Comparison of ENCODE assay signal across 26 cellular contexts in genomic region chr20:63004607-63005211, GRCh38. TPM values are rescaled to one million over a fixed set of nuclear protein-coding genes. Genes with fewer than 3 reads are reported as not detected.
DNase-seq lines count a peak whose midpoint lies in the region; ATAC-seq and TF ChIP-seq lines count a peak whose summit lies in the region.
"Had no signal": no experiment of that assay in that cellular context is flagged by ENCODE, and none has a peak within 500 bp of the region (broad histone marks: within the 10 kb centered on the region; RNA-seq: fewer than 3 reads in every experiment).

No MANE protein-coding gene starts in this region.

- intact Hi-C loops in mucosa of descending colon (cut with DNase I, micrococcal nuclease), result loop anchor here in 1 of 2 donors (10.0 kb wide), 1 partner anchor 130 kb away; no protein-coding TSS in a partner anchor

- no peaks in the 10 kb centered on the region for H4K20me1 ChIP-seq in neural cell (ENCODE audit: insufficient read depth)

- peak overlapping the region; percentile 5; the same call in 1 of the 2 replicates for H3K4me3 ChIP-seq in HUES48 (ENCODE audit: low read depth, low read length)
- H3K4me3 ChIP-seq in neural cell (ENCODE audit: low read length), result peak overlapping the region; percentile 27
- H3K4me3 ChIP-seq in mucosa of descending colon, result no peak overlapping the region
- H3K4me3 ChIP-seq: gastroesophageal sphincter, prostate gland, transverse colon had no signal

- no peaks in the 10 kb centered on the region for H3K9me3 Mint-ChIP-seq in activated T-cell treated with anti-CD3 and anti-CD28 coated beads, Interleukin-2, amount 50 U/mL, for 72 hours
- no peaks in the 10 kb centered on the region for H3K9me3 Mint-ChIP-seq in activated T-cell treated with anti-CD3 and anti-CD28 coated beads, Interleukin-2, amount 50 U/mL, for 4 hours
- H3K9me3 Mint-ChIP-seq in central memory CD8-positive, alpha-beta T cell, result no peaks in the 10 kb centered on the region
- H3K9me3 Mint-ChIP-seq: activated CD4-positive, alpha-beta T cell treated with anti-CD3 and anti-CD28 coated beads, Interleukin-2, amount 10 ng/mL, durations not matched to agents 24 days and 14 days had no signal

- no peaks in the 10 kb centered on the region for H3K9me2 ChIP-seq in neural cell (ENCODE audit: insufficient read depth, low read length)

- ATAC-seq in activated T-cell treated with anti-CD3 and anti-CD28 coated beads, Interleukin-2, amount 50 U/mL, for 72 hours (replicated peaks in 1 of 2), result no peak
- no peak for ATAC-seq in activated T-cell treated with anti-CD3 and anti-CD28 coated beads, Interleukin-2, amount 50 U/mL, for 4 hours
- ATAC-seq in central memory CD8-positive, alpha-beta T cell (replicated peaks; ENCODE audit: extremely low read depth, poor library complexity, severe bottlenecking), result no peak
- ATAC-seq in GM19351 (IDR thresholded peaks at IDR 0.05; ENCODE audit: unreplicated experiment) (no peak), GM21825 (IDR thresholded peaks at IDR 0.05; ENCODE audit: unreplicated experiment) (no peak), mucosa of descending colon (no peak)
- ATAC-seq: esophagus mucosa; gastroesophageal sphincter; stimulated activated naive CD8-positive, alpha-beta T cell treated with anti-CD3 and anti-CD28 coated beads, Interleukin-15, Interleukin-2, amounts not matched to agents 100 U/mL and 50 U/mL, for 24 hours had no signal

- no peak for DNase-seq in activated T-cell treated with anti-CD3 and anti-CD28 coated beads, Interleukin-2, amount 50 U/mL, for 72 hours
- no peak for DNase-seq in activated T-cell treated with anti-CD3 and anti-CD28 coated beads, Interleukin-2, amount 50 U/mL, for 4 hours
- no peak for DNase-seq in central memory CD8-positive, alpha-beta T cell (ENCODE audit: low spot score in 2 of 2)
- DNase-seq in mucosa of descending colon, result no peak
- DNase-seq: ACHN; activated CD4-positive, alpha-beta T cell treated with anti-CD3 and anti-CD28 coated beads, Interleukin-2, amount 10 ng/mL, durations not matched to agents 24 days and 14 days; activated naive CD4-positive, alpha-beta T cell treated with Interleukin-2 at 50 U/mL for 16 hours; caudate nucleus; GDM1; KBM-7; NCI-H1694 treated with DMSO at 0.1 percent for 48 hours; NCI-H446 treated with DMSO at 0.1 percent for 48 hours; small intestine; stimulated activated CD4-positive, alpha-beta T cell treated with anti-CD3 and anti-CD28 coated beads, Interleukin-2, amount 100 ng/mL, for 48 hours; stimulated activated naive CD8-positive, alpha-beta T cell treated with anti-CD3 and anti-CD28 coated beads, Interleukin-15, Interleukin-2, amounts not matched to agents 100 U/mL and 50 U/mL, for 24 hours; transverse colon had no signal

- H3K79me2 ChIP-seq in neural cell (replicated peaks; ENCODE audit: insufficient read depth, low read length), result no peaks in the 10 kb centered on the region

- H3K36me3 Mint-ChIP-seq in activated T-cell treated with anti-CD3 and anti-CD28 coated beads, Interleukin-2, amount 50 U/mL, for 72 hours (ENCODE audit: insufficient read depth in 2 of 2), result no peaks in the 10 kb centered on the region
- no peaks in the 10 kb centered on the region for H3K36me3 Mint-ChIP-seq in activated T-cell treated with anti-CD3 and anti-CD28 coated beads, Interleukin-2, amount 50 U/mL, for 4 hours (ENCODE audit: insufficient read depth)
- H3K36me3 Mint-ChIP-seq in central memory CD8-positive, alpha-beta T cell (ENCODE audit: insufficient read depth), result peaks cover 15% of the 10 kb centered on the region
- H3K36me3 Mint-ChIP-seq: CD14-positive monocyte had no signal

- H3K9me3 ChIP-seq in HUES48 (ENCODE audit: control insufficient read depth, insufficient read depth, low read length) (no peaks in the 10 kb centered on the region), neural cell (ENCODE audit: low read length) (no peaks in the 10 kb centered on the region), mucosa of descending colon (no peaks in the 10 kb centered on the region)
- H3K9me3 ChIP-seq: prostate gland, transverse colon had no signal

- H3K4me1 ChIP-seq in HUES48 (ENCODE audit: control insufficient read depth, insufficient read depth, low read length), result peaks cover 30% of the 10 kb centered on the region
- H3K4me1 ChIP-seq in mucosa of descending colon (ENCODE audit: low read depth), result peaks cover 8% of the 10 kb centered on the region

- peak overlapping the region; percentile 67 for H3K27ac Mint-ChIP-seq in activated T-cell treated with anti-CD3 and anti-CD28 coated beads, Interleukin-2, amount 50 U/mL, for 72 hours
- no peak overlapping the region for H3K27ac Mint-ChIP-seq in central memory CD8-positive, alpha-beta T cell (ENCODE audit: low read depth)
- H3K27ac Mint-ChIP-seq: activated CD4-positive, alpha-beta T cell treated with anti-CD3 and anti-CD28 coated beads, Interleukin-2, amount 10 ng/mL, durations not matched to agents 24 days and 14 days; CD14-positive monocyte had no signal

- no peak for TF ChIP-seq EP300 in neural cell (conservative IDR thresholded peaks at IDR 0.05; ENCODE audit: poor library complexity, severe bottlenecking)

- no peaks in the 10 kb centered on the region for H3F3A ChIP-seq in neural cell (ENCODE audit: insufficient read depth, low read length, poor library complexity, severe bottlenecking)

- no peak overlapping the region for H3K9ac ChIP-seq in HUES48 (ENCODE audit: low read depth, low read length)
- no peak overlapping the region for H3K9ac ChIP-seq in neural cell (ENCODE audit: low read length)

- H3K27me3 Mint-ChIP-seq in activated T-cell treated with anti-CD3 and anti-CD28 coated beads, Interleukin-2, amount 50 U/mL, for 72 hours (ENCODE audit: low read depth), result peaks cover 68% of the 10 kb centered on the region
- peaks cover 72% of the 10 kb centered on the region for H3K27me3 Mint-ChIP-seq in activated T-cell treated with anti-CD3 and anti-CD28 coated beads, Interleukin-2, amount 50 U/mL, for 4 hours (ENCODE audit: low read depth)
- H3K27me3 Mint-ChIP-seq in central memory CD8-positive, alpha-beta T cell, result peaks cover 63% of the 10 kb centered on the region

- H3K4me3 Mint-ChIP-seq in activated T-cell treated with anti-CD3 and anti-CD28 coated beads, Interleukin-2, amount 50 U/mL, for 72 hours, result peak overlapping the region in 1 of 2 donors; percentile 35
- no peak overlapping the region for H3K4me3 Mint-ChIP-seq in activated T-cell treated with anti-CD3 and anti-CD28 coated beads, Interleukin-2, amount 50 U/mL, for 4 hours
- H3K4me3 Mint-ChIP-seq in central memory CD8-positive, alpha-beta T cell, result peak overlapping the region; percentile 41
- H3K4me3 Mint-ChIP-seq: activated CD4-positive, alpha-beta T cell treated with anti-CD3 and anti-CD28 coated beads, Interleukin-2, amount 10 ng/mL, durations not matched to agents 24 days and 14 days had no signal

- no peak overlapping the region for H3K4me2 ChIP-seq in neural cell (ENCODE audit: low read length)

- no peak overlapping the region for H3K27ac ChIP-seq in HUES48 (ENCODE audit: low read depth, low read length)
- no peak overlapping the region for H3K27ac ChIP-seq in neural cell (ENCODE audit: low read length)
- H3K27ac ChIP-seq: gastroesophageal sphincter, prostate gland, RWPE1, transverse colon had no signal

- TF ChIP-seq CTCF in neural cell (IDR thresholded peaks at IDR 0.05; ENCODE audit: poor library complexity, severe bottlenecking) (no peak), mucosa of descending colon (IDR thresholded peaks at IDR 0.05) (no peak)

- no peak overlapping the region for H2AFZ ChIP-seq in neural cell (ENCODE audit: low read depth, low read length)

- H3K36me3 ChIP-seq in HUES48 (ENCODE audit: control insufficient read depth, insufficient read depth, low read length), result no peaks in the 10 kb centered on the region
- H3K36me3 ChIP-seq in neural cell (ENCODE audit: insufficient read depth, low read length), result no peaks in the 10 kb centered on the region
- no peaks in the 10 kb centered on the region for H3K36me3 ChIP-seq in mucosa of descending colon (ENCODE audit: low read depth)
- H3K36me3 ChIP-seq: gastroesophageal sphincter, prostate gland, transverse colon had no signal

- H3K4me1 Mint-ChIP-seq in activated T-cell treated with anti-CD3 and anti-CD28 coated beads, Interleukin-2, amount 50 U/mL, for 72 hours (ENCODE audit: low read depth), result peaks cover 13% of the 10 kb centered on the region
- peaks cover 23% of the 10 kb centered on the region for H3K4me1 Mint-ChIP-seq in activated T-cell treated with anti-CD3 and anti-CD28 coated beads, Interleukin-2, amount 50 U/mL, for 4 hours (ENCODE audit: low read depth)
- peaks cover 16% of the 10 kb centered on the region for H3K4me1 Mint-ChIP-seq in central memory CD8-positive, alpha-beta T cell
- H3K4me1 Mint-ChIP-seq: CD14-positive monocyte had no signal

- no peak for TF ChIP-seq RAD21 in neural cell (conservative IDR thresholded peaks at IDR 0.05)

- H3K27me3 ChIP-seq in HUES48 (ENCODE audit: control insufficient read depth, insufficient read depth, low read length), result peaks cover 92% of the 10 kb centered on the region
- peaks cover 79% of the 10 kb centered on the region for H3K27me3 ChIP-seq in neural cell (ENCODE audit: insufficient read depth, low read depth, low read length)

TF ChIP-seq in neural cell, 6 proteins besides CTCF, POLR2A, EP300 and RAD21:
- TF ChIP-seq MXI1 (conservative IDR thresholded peaks at IDR 0.05; ENCODE audit: poor library complexity, severe bottlenecking), result no peak
- TF ChIP-seq EZH2 (IDR thresholded peaks at IDR 0.05; ENCODE audit: borderline replicate concordance, insufficient read depth, low read length, poor library complexity, severe bottlenecking), result peak; percentile 42

RNA-seq across cellular contexts. Expression of gene BHLHE23, which starts 2.1 kb away (rescaled TPM):
- total RNA-seq in activated T-cell treated with anti-CD3 and anti-CD28 coated beads, Interleukin-2, amount 50 U/mL, for 72 hours, result not detected
- total RNA-seq in activated T-cell treated with anti-CD3 and anti-CD28 coated beads, Interleukin-2, amount 50 U/mL, for 4 hours, result not detected
- polyA plus RNA-seq in neural cell, result not detected in 2 replicates
- polyA minus RNA-seq in neural cell, result not detected in 2 replicates
- not detected for total RNA-seq in mucosa of descending colon
- total RNA-seq: activated CD4-positive, alpha-beta T cell treated with anti-CD3 and anti-CD28 coated beads, Interleukin-2, amount 10 ng/mL, durations not matched to agents 24 days and 14 days; esophagus mucosa; gastroesophageal sphincter; mononuclear cell; transverse colon had no signal
- polyA plus RNA-seq: CD14-positive monocyte, small intestine had no signal

RNA-seq across cellular contexts. Expression of gene SLC17A9, which starts 52.2 kb away (rescaled TPM):
- total RNA-seq in activated T-cell treated with anti-CD3 and anti-CD28 coated beads, Interleukin-2, amount 50 U/mL, for 72 hours, result 10 to 100 TPM; 10.2 to 11.8 TPM
- total RNA-seq in activated T-cell treated with anti-CD3 and anti-CD28 coated beads, Interleukin-2, amount 50 U/mL, for 4 hours, result 10 to 100 TPM in 2 of 3 donors, 1 to 10 TPM in 1; 6.8 to 16.1 (median 13.3) TPM
- not detected in 2 replicates for polyA plus RNA-seq in neural cell
- not detected in 2 replicates for polyA minus RNA-seq in neural cell
- 10 to 100 TPM in 1 of 3 donors, 1 to 10 TPM in 2; 4.8 to 22.2 (median 6.4) TPM for total RNA-seq in mucosa of descending colon
